In genomic region chr21:22174746-22175145, GRCh38 we compare ENCODE assay signal across 27 cellular contexts.
"Had no signal": no experiment of that assay in that cellular context is flagged by ENCODE, and none has a peak within 500 bp of the region (broad histone marks: within the 10 kb centered on the region; RNA-seq: fewer than 3 reads in every experiment).

No MANE protein-coding gene starts in this region.

- H3K27me3 ChIP-seq: Peyer's patch had no signal

- H3K9me3 Mint-ChIP-seq: activated naive CD4-positive, alpha-beta T cell treated with anti-CD3 and anti-CD28 coated beads for 36 hours had no signal

- H3K4me3 Mint-ChIP-seq: activated CD4-positive, alpha-beta memory T cell treated with anti-CD3 and anti-CD28 coated beads, Interleukin-2, amount 10 ng/mL, durations not matched to agents 7 days and 5 days; activated naive CD4-positive, alpha-beta T cell treated with anti-CD3 and anti-CD28 coated beads for 36 hours; activated naive CD8-positive, alpha-beta T cell; activated T-helper 17 cell treated with anti-CD3 and anti-CD28 coated beads, Interleukin-2, amount 50 U/mL, for 72 hours; T-helper 17 cell had no signal

- DNase-seq: activated CD4-positive, alpha-beta memory T cell treated with anti-CD3 and anti-CD28 coated beads, Interleukin-2, amount 10 ng/mL, durations not matched to agents 7 days and 5 days; activated CD4-positive, alpha-beta T cell treated with anti-CD3 and anti-CD28 coated beads, Interleukin-2, amount 50 U/mL, for 1 hour; activated CD4-positive, CD25-positive, alpha-beta regulatory T cell; activated gamma-delta T cell; activated naive CD4-positive, alpha-beta T cell treated with anti-CD3 and anti-CD28 coated beads for 36 hours; activated T-cell treated with anti-CD3 and anti-CD28 coated beads for 4 hours; activated T-cell treated with anti-CD3 and anti-CD28 coated beads, Interleukin-2, amount 50 U/mL, for 48 hours; amygdala; central memory CD4-positive, alpha-beta T cell; Kasumi-1; KBM-7; NCI-H1092; NCI-H1417; NCI-H1930; NCI-H2171; NCI-H2227 treated with DMSO at 0.1 percent for 48 hours; NCI-H526; NCI-H774; OCI-M1; Peyer's patch; SIG-M5; T-helper 17 cell; T-helper 9 cell had no signal

- H3K4me3 ChIP-seq: Peyer's patch had no signal

- H3K36me3 Mint-ChIP-seq: activated naive CD8-positive, alpha-beta T cell had no signal

- H3K4me1 Mint-ChIP-seq: activated CD4-positive, alpha-beta memory T cell treated with anti-CD3 and anti-CD28 coated beads, Interleukin-2, amount 10 ng/mL, durations not matched to agents 7 days and 5 days; activated T-helper 17 cell treated with anti-CD3 and anti-CD28 coated beads, Interleukin-2, amount 50 U/mL, for 72 hours; T-helper 17 cell had no signal

- ATAC-seq: activated T-helper 17 cell treated with anti-CD3 and anti-CD28 coated beads, Interleukin-2, amount 50 U/mL, for 72 hours; T-helper 17 cell had no signal

- H3K27ac ChIP-seq: Peyer's patch, VCaP had no signal

- H3K36me3 ChIP-seq: Peyer's patch had no signal

- H3K9me3 ChIP-seq: Peyer's patch had no signal

- FAIRE-seq: TTC549 had no signal

- H3K27me3 Mint-ChIP-seq: activated CD4-positive, alpha-beta memory T cell treated with anti-CD3 and anti-CD28 coated beads, Interleukin-2, amount 10 ng/mL, durations not matched to agents 7 days and 5 days; activated naive CD8-positive, alpha-beta T cell; activated T-helper 17 cell treated with anti-CD3 and anti-CD28 coated beads, Interleukin-2, amount 50 U/mL, for 72 hours; T-helper 17 cell had no signal

- H3K27ac Mint-ChIP-seq: activated CD4-positive, alpha-beta memory T cell treated with anti-CD3 and anti-CD28 coated beads, Interleukin-2, amount 10 ng/mL, durations not matched to agents 7 days and 5 days; activated naive CD4-positive, alpha-beta T cell treated with anti-CD3 and anti-CD28 coated beads for 36 hours; activated naive CD8-positive, alpha-beta T cell; activated T-helper 17 cell treated with anti-CD3 and anti-CD28 coated beads, Interleukin-2, amount 50 U/mL, for 72 hours; T-helper 17 cell had no signal

- H3K4me1 ChIP-seq: Peyer's patch had no signal
